Comparison of ENCODE assay signal across 32 cellular contexts in the genomic region with DNA sequence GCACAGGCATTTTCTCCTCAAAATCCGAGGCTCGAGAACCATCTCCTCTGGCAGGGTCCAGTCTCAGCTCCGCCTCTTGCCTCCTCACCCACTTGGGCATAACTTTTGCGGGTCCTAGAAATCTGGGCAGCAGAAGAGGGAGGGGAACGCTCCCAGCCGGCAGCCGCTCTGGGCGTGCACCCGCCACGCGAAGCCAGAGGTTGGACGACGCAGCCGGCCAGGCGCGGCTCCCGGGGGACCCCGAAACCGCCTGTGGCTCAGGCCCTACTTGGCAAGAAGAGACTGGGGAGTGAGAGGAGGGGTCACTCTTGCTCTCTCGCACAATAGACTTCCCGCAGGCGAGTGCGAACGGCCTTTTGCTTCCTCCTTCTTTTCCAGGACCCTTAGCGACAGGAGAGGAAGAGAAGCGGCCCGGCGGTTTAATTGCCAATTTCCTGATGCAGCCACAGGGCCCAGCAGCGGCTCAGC. TPM values are rescaled to one million over a fixed set of nuclear protein-coding genes. Genes with fewer than 3 reads are reported as not detected.
DNase-seq lines count a peak whose midpoint lies in the region; ATAC-seq and TF ChIP-seq lines count a peak whose summit lies in the region.
"Had no signal": no experiment of that assay in that cellular context is flagged by ENCODE, and none has a peak within 500 bp of the region (broad histone marks: within the 10 kb centered on the region; RNA-seq: fewer than 3 reads in every experiment).

No MANE protein-coding gene starts in this region.

- peak overlapping the region; percentile 75 for H3K4me2 ChIP-seq in neural progenitor cell
- H3K4me2 ChIP-seq: A549, hepatocyte had no signal

- no peaks in the 10 kb centered on the region for H3K9me3 Mint-ChIP-seq in T-helper 2 cell treated with Interferon-gamma antibody and Interleukin-4, amounts not matched to agents 5 μg/mL and 100 μg/mL, for 36 hours
- H3K9me3 Mint-ChIP-seq in neural progenitor cell = no peaks in the 10 kb centered on the region
- H3K9me3 Mint-ChIP-seq in immature natural killer cell = peaks cover 0 to 28% (median 9%) of the 10 kb centered on the region in 6 donors
- H3K9me3 Mint-ChIP-seq: activated T-helper 17 cell treated with anti-CD3 and anti-CD28 coated beads, Interleukin-2, amount 50 U/mL, for 72 hours; mesothelial cell of epicardium; T-helper 1 cell treated with Interleukin-12 subunit alpha and Interleukin-12 subunit beta and Interleukin-4 antibody, amounts not matched to agents 30 μg/mL and 1 μg/mL, for 36 hours had no signal

- H2AFZ ChIP-seq in neural progenitor cell (replicated peaks) = no peak overlapping the region
- H2AFZ ChIP-seq: hepatocyte had no signal

- ATAC-seq in GM19023 (IDR thresholded peaks at IDR 0.05; ENCODE audit: unreplicated experiment) = no peak
- ATAC-seq: A549; activated T-helper 17 cell treated with anti-CD3 and anti-CD28 coated beads, Interleukin-2, amount 50 U/mL, for 72 hours; HCT116; left lung; naive thymus-derived CD4-positive, alpha-beta T cell; pancreas had no signal

- H3F3A ChIP-seq in neural progenitor cell (ENCODE audit: low read depth) = peaks cover 46% of the 10 kb centered on the region

- H3K4me3 Mint-ChIP-seq in T-helper 2 cell treated with Interferon-gamma antibody and Interleukin-4, amounts not matched to agents 5 μg/mL and 100 μg/mL, for 36 hours = no peak overlapping the region
- peak overlapping the region; percentile 63 for H3K4me3 Mint-ChIP-seq in neural progenitor cell
- no peak overlapping the region for H3K4me3 Mint-ChIP-seq in immature natural killer cell
- H3K4me3 Mint-ChIP-seq: activated T-helper 17 cell treated with anti-CD3 and anti-CD28 coated beads, Interleukin-2, amount 50 U/mL, for 72 hours; mesothelial cell of epicardium; T-helper 1 cell treated with Interleukin-12 subunit alpha and Interleukin-12 subunit beta and Interleukin-4 antibody, amounts not matched to agents 30 μg/mL and 1 μg/mL, for 36 hours had no signal

- H3K79me2 ChIP-seq in neural progenitor cell (ENCODE audit: low read depth) = no peaks in the 10 kb centered on the region
- H3K79me2 ChIP-seq: hepatocyte had no signal

- no peaks in the 10 kb centered on the region for H3K36me3 ChIP-seq in neural progenitor cell
- H3K36me3 ChIP-seq: esophagus muscularis mucosa, left lung, pancreas, right atrium auricular region, thoracic aorta, uterus had no signal

- peaks cover 4% of the 10 kb centered on the region for H3K36me3 Mint-ChIP-seq in T-helper 2 cell treated with Interferon-gamma antibody and Interleukin-4, amounts not matched to agents 5 μg/mL and 100 μg/mL, for 36 hours (ENCODE audit: low read depth)
- H3K36me3 Mint-ChIP-seq in neural progenitor cell (no peaks in the 10 kb centered on the region), immature natural killer cell (peaks cover 0 to 8% (median 5%) of the 10 kb centered on the region in 3 donors)

- DNase-seq in T-helper 2 cell treated with Interferon-gamma antibody and Interleukin-4, amounts not matched to agents 5 μg/mL and 100 μg/mL, for 36 hours (ENCODE audit: low spot score) = no peak
- no peak for DNase-seq in T-helper 2 cell
- DNase-seq in NB4 (ENCODE audit: low read depth) = peak; percentile 5
- peak; percentile 68 for DNase-seq in ecto neural progenitor cell (ENCODE audit: low spot score)
- DNase-seq in neural progenitor cell (ENCODE audit: low spot score) = peak; percentile 71
- no peak for DNase-seq in immature natural killer cell
- no peak for DNase-seq in cerebellar cortex (ENCODE audit: low spot score)
- DNase-seq: activated CD4-positive, alpha-beta T cell treated with anti-CD3 and anti-CD28 coated beads for 48 hours; COR-L47; DND-41; effector CD8-positive, alpha-beta T cell; KG1; left lung; naive thymus-derived CD4-positive, alpha-beta T cell; NCI-H774; stimulated activated CD4-positive, alpha-beta T cell treated with anti-CD3 and anti-CD28 coated beads, Interleukin-12 subunit alpha, Interleukin-12 subunit beta, amount 100 ng/mL, for 4 hours; stimulated activated CD4-positive, alpha-beta T cell treated with anti-CD3 and anti-CD28 coated beads, Interleukin-4, amount 100 ng/mL, for 24 hours; stimulated activated naive CD4-positive, alpha-beta T cell; uterus had no signal

- peaks cover 53% of the 10 kb centered on the region for H3K4me1 ChIP-seq in neural progenitor cell
- H3K4me1 ChIP-seq: A549, pancreas had no signal

- no peak overlapping the region for H3K27ac ChIP-seq in neural progenitor cell
- H3K27ac ChIP-seq: A549, esophagus muscularis mucosa, hepatocyte, left lung, pancreas, right atrium auricular region, thoracic aorta, uterus had no signal

- peaks cover 67% of the 10 kb centered on the region for H4K20me1 ChIP-seq in neural progenitor cell (ENCODE audit: low read depth)

- peaks cover 82% of the 10 kb centered on the region for H3K27me3 Mint-ChIP-seq in T-helper 2 cell treated with Interferon-gamma antibody and Interleukin-4, amounts not matched to agents 5 μg/mL and 100 μg/mL, for 36 hours (ENCODE audit: low read depth)
- H3K27me3 Mint-ChIP-seq in neural progenitor cell (ENCODE audit: insufficient read depth, low read depth) (peaks cover 73% of the 10 kb centered on the region), immature natural killer cell (ENCODE audit: low read depth in 3 of 3) (peaks cover 28 to 59% (median 46%) of the 10 kb centered on the region in 3 donors)

- H3K27ac Mint-ChIP-seq in T-helper 2 cell treated with Interferon-gamma antibody and Interleukin-4, amounts not matched to agents 5 μg/mL and 100 μg/mL, for 36 hours = peak overlapping the region; percentile 41
- H3K27ac Mint-ChIP-seq in neural progenitor cell (no peak overlapping the region), immature natural killer cell (no peak overlapping the region)
- H3K27ac Mint-ChIP-seq: activated T-helper 17 cell treated with anti-CD3 and anti-CD28 coated beads, Interleukin-2, amount 50 U/mL, for 72 hours; mesothelial cell of epicardium; T-helper 1 cell treated with Interleukin-12 subunit alpha and Interleukin-12 subunit beta and Interleukin-4 antibody, amounts not matched to agents 30 μg/mL and 1 μg/mL, for 36 hours had no signal

- H3K4me3 ChIP-seq in NB4 (ENCODE audit: low read depth, low read length) (no peak overlapping the region), neural progenitor cell (peak overlapping the region; percentile 38)
- H3K4me3 ChIP-seq: A549, esophagus muscularis mucosa, hepatocyte, left lung, pancreas, right atrium auricular region, thoracic aorta, uterus had no signal

- H3K9ac ChIP-seq in neural progenitor cell = no peak overlapping the region

- TF ChIP-seq CTCF in NB4 (IDR thresholded peaks at IDR 0.05; ENCODE audit: low read depth, low read length) = no peak
- no peak for TF ChIP-seq CTCF in neural progenitor cell (IDR thresholded peaks at IDR 0.05)

- TF ChIP-seq POLR2A in NB4 (IDR thresholded peaks at IDR 0.05; ENCODE audit: extremely low read depth, insufficient read length) = no peak

- H3K27me3 ChIP-seq in neural progenitor cell = peaks cover 100% of the 10 kb centered on the region

- peaks cover 2% of the 10 kb centered on the region for H3K4me1 Mint-ChIP-seq in T-helper 2 cell treated with Interferon-gamma antibody and Interleukin-4, amounts not matched to agents 5 μg/mL and 100 μg/mL, for 36 hours (ENCODE audit: low read depth)
- H3K4me1 Mint-ChIP-seq in neural progenitor cell = peaks cover 65% of the 10 kb centered on the region
- peaks cover 5 to 13% of the 10 kb centered on the region in 2 donors for H3K4me1 Mint-ChIP-seq in immature natural killer cell
- H3K4me1 Mint-ChIP-seq: activated T-helper 17 cell treated with anti-CD3 and anti-CD28 coated beads, Interleukin-2, amount 50 U/mL, for 72 hours had no signal

- H3K9me3 ChIP-seq in neural progenitor cell (ENCODE audit: low read depth) = no peaks in the 10 kb centered on the region
- H3K9me3 ChIP-seq: A549, esophagus muscularis mucosa, left lung, pancreas, right atrium auricular region, thoracic aorta, uterus had no signal

RNA-seq across cellular contexts. Expression of a gene that starts 6.0 kb away (rescaled TPM):
- total RNA-seq in neural progenitor cell (ENCODE audit: low replicate concordance) = 3.3 and 4.7 TPM in 2 replicates
- not detected for polyA plus RNA-seq in immature natural killer cell
- total RNA-seq: activated T-helper 17 cell treated with anti-CD3 and anti-CD28 coated beads, Interleukin-2, amount 50 U/mL, for 72 hours; chondrocyte; hepatocyte; left lung; mesothelial cell of epicardium; naive thymus-derived CD4-positive, alpha-beta T cell; pancreas; right atrium auricular region; RPMI7951; thoracic aorta; uterus had no signal
- polyA plus RNA-seq: A549; naive thymus-derived CD4-positive, alpha-beta T cell; pancreas had no signal

Comparison
In these comparisons a context has a peak if more than half of its experiments do, and no peak if none do; other contexts are left out.
1. DNase-seq: peak in NB4 (single experiment), ecto neural progenitor cell (single experiment) and neural progenitor cell (single experiment); none in T-helper 2 cell treated with Interferon-gamma antibody and Interleukin-4, amounts not matched to agents 5 μg/mL and 100 μg/mL, for 36 hours (single experiment), T-helper 2 cell (0 of 5), immature natural killer cell (0 of 3) and cerebellar cortex (single experiment).